In the genomic region with DNA sequence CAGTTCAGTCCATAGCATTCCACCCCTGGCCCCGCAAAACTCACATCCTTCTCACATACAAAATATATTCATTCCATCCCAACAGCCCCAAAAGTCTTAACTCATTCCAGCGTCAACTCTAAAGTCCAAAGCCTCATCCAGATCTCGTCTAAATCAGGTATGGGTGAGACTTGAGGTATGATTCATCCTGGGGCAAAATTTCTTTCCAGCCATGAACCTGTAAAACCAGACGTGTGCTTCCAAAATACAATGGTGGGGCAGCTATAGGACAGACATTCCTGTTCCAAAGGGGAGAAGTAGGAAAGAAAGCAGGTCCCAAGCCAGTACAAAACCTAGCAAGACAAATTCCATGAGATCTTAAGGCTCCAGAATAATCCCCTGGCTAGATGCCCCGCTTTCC, we compare ENCODE assay signal across 19 cellular contexts.
DNase-seq lines count a peak whose midpoint lies in the region; ATAC-seq, FAIRE-seq and TF ChIP-seq lines count a peak whose summit lies in the region.
"Had no signal": no experiment of that assay in that cellular context is flagged by ENCODE, and none has a peak within 500 bp of the region (broad histone marks: within the 10 kb centered on the region; RNA-seq: fewer than 3 reads in every experiment).

No MANE protein-coding gene starts in this region.

- peaks cover 15 to 31% of the 10 kb centered on the region in 2 donors for H3K4me1 Mint-ChIP-seq in stimulated activated naive B cell treated with anti-CD40 and anti-IgM and Interleukin-4, amounts not matched to agents 10 μg/mL and 1 μg/mL and 100 μg/mL, for 72 hours

- no peak overlapping the region for H3K4me3 Mint-ChIP-seq in stimulated activated naive B cell treated with anti-CD40 and anti-IgM and Interleukin-4, amounts not matched to agents 10 μg/mL and 1 μg/mL and 100 μg/mL, for 72 hours
- H3K4me3 Mint-ChIP-seq: B cell; CD4-positive, alpha-beta T cell had no signal

- no peak for TF ChIP-seq CTCF in endothelial cell of umbilical vein (IDR thresholded peaks at IDR 0.05; ENCODE audit: extremely low read depth in 1 of 2, insufficient read depth in 1 of 2, low read depth in 1 of 2, low read length in 2 of 2)
- no peak for TF ChIP-seq CTCF in esophagus squamous epithelium (IDR thresholded peaks at IDR 0.05)
- no peak for TF ChIP-seq CTCF in hepatocyte (IDR thresholded peaks at IDR 0.05; ENCODE audit: poor library complexity)

- H3K36me3 ChIP-seq in endothelial cell of umbilical vein (ENCODE audit: control insufficient read depth in 2 of 2, extremely low read depth in 1 of 2, insufficient read depth in 2 of 2, low read length in 2 of 2) (no peaks in the 10 kb centered on the region), esophagus squamous epithelium (no peaks in the 10 kb centered on the region), hepatocyte (replicated peaks; ENCODE audit: insufficient read depth, low read depth) (no peaks in the 10 kb centered on the region), H7 (replicated peaks; ENCODE audit: control insufficient read depth, insufficient read depth, low read length) (no peaks in the 10 kb centered on the region; the same call in 1 of the 2 replicates)

- no peaks in the 10 kb centered on the region for H3K9me1 ChIP-seq in endothelial cell of umbilical vein (replicated peaks; ENCODE audit: control insufficient read depth, extremely low read depth, insufficient read depth, low read length)

- H3K27ac Mint-ChIP-seq in stimulated activated naive B cell treated with anti-CD40 and anti-IgM and Interleukin-4, amounts not matched to agents 10 μg/mL and 1 μg/mL and 100 μg/mL, for 72 hours, result peak overlapping the region; percentile 7
- H3K27ac Mint-ChIP-seq: B cell; CD4-positive, alpha-beta T cell had no signal

- no peak overlapping the region for H3K9ac ChIP-seq in endothelial cell of umbilical vein (replicated peaks; ENCODE audit: extremely low read depth, insufficient read depth, low read length)
- H3K9ac ChIP-seq: KMS-11 had no signal

- FAIRE-seq in endothelial cell of umbilical vein (lab: Jason Lieb, UNC), result no peak
- FAIRE-seq: G401.6, GM12891 had no signal

- no peaks in the 10 kb centered on the region for H3K27me3 ChIP-seq in endothelial cell of umbilical vein (ENCODE audit: control insufficient read depth in 2 of 2, insufficient read depth in 2 of 2, low read length in 2 of 2)
- H3K27me3 ChIP-seq in esophagus squamous epithelium, result no peaks in the 10 kb centered on the region
- no peaks in the 10 kb centered on the region for H3K27me3 ChIP-seq in hepatocyte
- no peaks in the 10 kb centered on the region for H3K27me3 ChIP-seq in H7 (ENCODE audit: control insufficient read depth, insufficient read depth, low read length)

- H2AFZ ChIP-seq in endothelial cell of umbilical vein (ENCODE audit: low read depth, low read length), result no peak overlapping the region
- H2AFZ ChIP-seq in hepatocyte, result no peak overlapping the region

- H3K4me3 ChIP-seq in endothelial cell of umbilical vein (replicated peaks in 1 of 3; ENCODE audit: insufficient read depth in 1 of 3, low read depth in 1 of 3, low read length in 3 of 3) (no peak overlapping the region), esophagus squamous epithelium (no peak overlapping the region), hepatocyte (no peak overlapping the region), H7 (ENCODE audit: insufficient read depth, low read depth, low read length) (no peak overlapping the region)

- H3K36me3 Mint-ChIP-seq in stimulated activated naive B cell treated with anti-CD40 and anti-IgM and Interleukin-4, amounts not matched to agents 10 μg/mL and 1 μg/mL and 100 μg/mL, for 72 hours, result peaks cover 3% of the 10 kb centered on the region in 2 donors

- dilution Hi-C loops in endothelial cell of umbilical vein (cut with MboI; ENCODE audit: extremely low pct_ligation_motif_present, low sequenced_read_pairs), result no loop called here

- POLR2A ChIA-PET in endothelial cell of umbilical vein (lab: Charles Lee), result no interaction called here

- H3K27me3 Mint-ChIP-seq in stimulated activated naive B cell treated with anti-CD40 and anti-IgM and Interleukin-4, amounts not matched to agents 10 μg/mL and 1 μg/mL and 100 μg/mL, for 72 hours, result no peaks in the 10 kb centered on the region
- H3K27me3 Mint-ChIP-seq: B cell; CD4-positive, alpha-beta T cell had no signal

- DNase-seq in ELF-1 (ENCODE audit: low read depth, low spot score) (peak; percentile 38), endothelial cell of umbilical vein (ENCODE audit: low read depth, low spot score) (no peak), esophagus squamous epithelium (lab: John Stamatoyannopoulos, UW) (no peak), hepatocyte (ENCODE audit: low spot score) (no peak), H7 (no peak), COLO668 (lab: John Stamatoyannopoulos, UW; ENCODE audit: unreplicated experiment) (no peak)
- no peak for DNase-seq in stimulated activated naive B cell treated with anti-CD40 and anti-IgM and Interleukin-4, amounts not matched to agents 10 μg/mL and 1 μg/mL and 100 μg/mL, for 72 hours
- DNase-seq: C1 segment of cervical spinal cord; Calu3; CD4-positive, alpha-beta T cell; DMS79 treated with DMSO at 0.1 percent for 48 hours; GOT3; HCEC 1CT had no signal

- no peak overlapping the region for H3K4me2 ChIP-seq in endothelial cell of umbilical vein (ENCODE audit: insufficient read depth, low read length)
- H3K4me2 ChIP-seq in hepatocyte, result no peak overlapping the region
- H3K4me2 ChIP-seq: KMS-11 had no signal

- H3K9me2 ChIP-seq in hepatocyte (replicated peaks; ENCODE audit: insufficient read depth), result no peaks in the 10 kb centered on the region

- intact Hi-C loops in endothelial cell of umbilical vein (cut with micrococcal nuclease) (no loop called here), esophagus squamous epithelium (cut with DNase I) (no loop called here)

- TF ChIP-seq POLR2A in endothelial cell of umbilical vein (IDR thresholded peaks at IDR 0.05; ENCODE audit: low read depth, low read length), result no peak
- TF ChIP-seq POLR2A in esophagus squamous epithelium (IDR thresholded peaks at IDR 0.05), result no peak

- no peaks in the 10 kb centered on the region for H3K9me3 Mint-ChIP-seq in stimulated activated naive B cell treated with anti-CD40 and anti-IgM and Interleukin-4, amounts not matched to agents 10 μg/mL and 1 μg/mL and 100 μg/mL, for 72 hours
- H3K9me3 Mint-ChIP-seq: CD4-positive, alpha-beta T cell had no signal

- no TSS peak for BruUV-seq in endothelial cell of umbilical vein (replicated peaks; lab: Mats Ljungman, UMichigan)

- H3K79me2 ChIP-seq in endothelial cell of umbilical vein (ENCODE audit: control insufficient read depth, insufficient read depth, low read length), result peaks cover 54% of the 10 kb centered on the region
- no peaks in the 10 kb centered on the region for H3K79me2 ChIP-seq in hepatocyte

- ATAC-seq in stimulated activated naive B cell treated with anti-CD40 and anti-IgM and Interleukin-4, amounts not matched to agents 10 μg/mL and 1 μg/mL and 100 μg/mL, for 72 hours (replicated peaks), result no peak
- ATAC-seq in GM18520 (IDR thresholded peaks at IDR 0.05; ENCODE audit: unreplicated experiment), result no peak

- H4K20me1 ChIP-seq in endothelial cell of umbilical vein (replicated peaks; ENCODE audit: control insufficient read depth, extremely low read depth, insufficient read depth, low read length) (no peaks in the 10 kb centered on the region), hepatocyte (ENCODE audit: insufficient read depth, poor library complexity, severe bottlenecking) (no peaks in the 10 kb centered on the region)

- H3K9me3 ChIP-seq in endothelial cell of umbilical vein (replicated peaks; ENCODE audit: control insufficient read depth, insufficient read depth, low read length), result no peaks in the 10 kb centered on the region
- H3K9me3 ChIP-seq in esophagus squamous epithelium, result no peaks in the 10 kb centered on the region
- no peaks in the 10 kb centered on the region for H3K9me3 ChIP-seq in hepatocyte (ENCODE audit: low read depth)

- CTCF ChIA-PET in endothelial cell of umbilical vein (lab: Charles Lee), result no interaction called here

- peaks cover 56% of the 10 kb centered on the region for H3K4me1 ChIP-seq in endothelial cell of umbilical vein (ENCODE audit: control insufficient read depth, extremely low read depth, insufficient read depth, low read length)
- peaks cover 16 to 94% (median 19%) of the 10 kb centered on the region in 3 donors for H3K4me1 ChIP-seq in esophagus squamous epithelium
- H3K4me1 ChIP-seq in hepatocyte (ENCODE audit: insufficient read depth), result no peaks in the 10 kb centered on the region

- H3K27ac ChIP-seq in endothelial cell of umbilical vein (ENCODE audit: insufficient read depth, low read depth, low read length), result peak overlapping the region; percentile 79
- H3K27ac ChIP-seq in esophagus squamous epithelium, result peak overlapping the region; percentile 49 to 74 (median 67)
- H3K27ac ChIP-seq in hepatocyte, result no peak overlapping the region
- H3K27ac ChIP-seq: HL-60, KMS-11 had no signal

- WGBS in esophagus squamous epithelium, 2 donors, result 69 to 80% methylated on average over 1 to 5 of the region's 5 CpGs
- 66% methylated on average over 5 of the region's 5 CpGs for whole genome bisulfite sequencing in hepatocyte (ENCODE audit: low lambda C conversion rate, missing lambda C conversion rate)

TF ChIP-seq in endothelial cell of umbilical vein, 7 proteins besides CTCF, POLR2A, EP300 and RAD21:
- no peak for TF ChIP-seq POLR2AphosphoS5 (IDR thresholded peaks at IDR 0.05; ENCODE audit: insufficient read depth, low read depth, low read length)
- no peak for TF ChIP-seq JUN (IDR thresholded peaks at IDR 0.05; ENCODE audit: borderline replicate concordance, insufficient read depth, insufficient read length, low read depth)
- TF ChIP-seq MYC (IDR thresholded peaks at IDR 0.05; ENCODE audit: low read depth, low read length), result no peak
- no peak for TF ChIP-seq EZH2 (IDR thresholded peaks at IDR 0.05; ENCODE audit: borderline replicate concordance, low read depth, low read length, severe bottlenecking)
